ENCODE assay signal across 14 cellular contexts in genomic region chr17:75635610-75636202, GRCh38. TPM values are rescaled to one million over a fixed set of nuclear protein-coding genes. Genes with fewer than 3 reads are reported as not detected.
DNase-seq lines count a peak whose midpoint lies in the region; ATAC-seq and TF ChIP-seq lines count a peak whose summit lies in the region.
"Had no signal": no experiment of that assay in that cellular context is flagged by ENCODE, and none has a peak within 500 bp of the region (broad histone marks: within the 10 kb centered on the region; RNA-seq: fewer than 3 reads in every experiment).

No MANE protein-coding gene starts in this region.

- POLR2A ChIA-PET in RWPE1 (lab: Yijun Ruan, JAX; ENCODE audit: low non-redundant PET): no interaction called here

- no peak for DNase-seq in RWPE1 (ENCODE audit: low spot score)
- peak; percentile 95 to 96 for DNase-seq in erythroblast (lab: John Stamatoyannopoulos, UW)
- peak; percentile 72 for DNase-seq in mucosa of gallbladder (ENCODE audit: low spot score)
- peak; percentile 82 for DNase-seq in upper lobe of right lung
- DNase-seq in ACHN: no peak
- DNase-seq in activated T-cell treated with anti-CD3 and anti-CD28 coated beads, Interleukin-2, amount 50 U/mL, for 72 hours: no peak
- DNase-seq: effector memory CD8-positive, alpha-beta T cell; GM23248; NCI-H446 treated with DMSO at 0.1 percent for 48 hours; stimulated activated CD4-positive, alpha-beta T cell treated with anti-CD3 and anti-CD28 coated beads, Interleukin-4, amount 100 ng/mL, for 24 hours; T1000 had no signal

- no peak overlapping the region for H3K4me3 Mint-ChIP-seq in activated T-cell treated with anti-CD3 and anti-CD28 coated beads, Interleukin-2, amount 50 U/mL, for 72 hours
- H3K4me3 Mint-ChIP-seq: effector memory CD8-positive, alpha-beta T cell; memory B cell; stimulated activated naive CD8-positive, alpha-beta T cell treated with anti-CD3 and anti-CD28 coated beads, Interleukin-15, Interleukin-2, amounts not matched to agents 100 ng/mL and 50 ng/mL, for 24 hours had no signal

- TF ChIP-seq POLR2A in erythroblast (IDR thresholded peaks at IDR 0.05; ENCODE audit: low read length): peak; percentile 98

- H3K9me3 Mint-ChIP-seq in activated T-cell treated with anti-CD3 and anti-CD28 coated beads, Interleukin-2, amount 50 U/mL, for 72 hours: no peaks in the 10 kb centered on the region
- H3K9me3 Mint-ChIP-seq: effector memory CD8-positive, alpha-beta T cell; memory B cell; stimulated activated naive CD8-positive, alpha-beta T cell treated with anti-CD3 and anti-CD28 coated beads, Interleukin-15, Interleukin-2, amounts not matched to agents 100 ng/mL and 50 ng/mL, for 24 hours had no signal

- peaks cover 4% of the 10 kb centered on the region for H3K36me3 ChIP-seq in upper lobe of right lung

- H3K9me3 ChIP-seq in upper lobe of right lung: no peaks in the 10 kb centered on the region

- H3K27me3 Mint-ChIP-seq in activated T-cell treated with anti-CD3 and anti-CD28 coated beads, Interleukin-2, amount 50 U/mL, for 72 hours (ENCODE audit: low read depth): no peaks in the 10 kb centered on the region
- H3K27me3 Mint-ChIP-seq: effector memory CD8-positive, alpha-beta T cell; memory B cell; stimulated activated naive CD8-positive, alpha-beta T cell treated with anti-CD3 and anti-CD28 coated beads, Interleukin-15, Interleukin-2, amounts not matched to agents 100 ng/mL and 50 ng/mL, for 24 hours had no signal

- H3K4me1 ChIP-seq in upper lobe of right lung: peaks cover 29% of the 10 kb centered on the region

- no peaks in the 10 kb centered on the region for H3K36me3 Mint-ChIP-seq in activated T-cell treated with anti-CD3 and anti-CD28 coated beads, Interleukin-2, amount 50 U/mL, for 72 hours (ENCODE audit: insufficient read depth in 2 of 2)

- CTCF ChIA-PET in RWPE1 (lab: Yijun Ruan, JAX): interaction anchor here (0.6 to 3.3 kb wide), 2 partner anchors 16 to 111 kb away, joined by 3 to 54 read pairs; no protein-coding TSS in a partner anchor

- no peak overlapping the region for H3K4me3 ChIP-seq in upper lobe of right lung
- H3K4me3 ChIP-seq: GM23248 had no signal

- ATAC-seq in upper lobe of right lung (peak; percentile 9), HG03469 (IDR thresholded peaks at IDR 0.05; ENCODE audit: unreplicated experiment) (no peak)
- no peak for ATAC-seq in activated T-cell treated with anti-CD3 and anti-CD28 coated beads, Interleukin-2, amount 50 U/mL, for 72 hours (replicated peaks in 1 of 2)
- ATAC-seq: effector memory CD8-positive, alpha-beta T cell had no signal

- TF ChIP-seq CTCF in RWPE1 (conservative IDR thresholded peaks at IDR 0.05; ENCODE audit: low read depth) (no peak), upper lobe of right lung (IDR thresholded peaks at IDR 0.05) (no peak)

- in situ Hi-C loops in ACHN (cut with HindIII; ENCODE audit: low pct_ligation_motif_present, low pct_unique_long_range_greater_than_20kb, low sequenced_read_pairs): no loop called here

- H3K27me3 ChIP-seq in upper lobe of right lung: no peaks in the 10 kb centered on the region

- H3K27ac ChIP-seq in RWPE1 (peak overlapping the region; percentile 70), upper lobe of right lung (peak overlapping the region; percentile 60)
- H3K27ac ChIP-seq: GM23248 had no signal

- intact Hi-C loops in upper lobe of right lung (cut with DNase I): no loop called here

- H3K27ac Mint-ChIP-seq in activated T-cell treated with anti-CD3 and anti-CD28 coated beads, Interleukin-2, amount 50 U/mL, for 72 hours: no peak overlapping the region
- H3K27ac Mint-ChIP-seq: memory B cell; stimulated activated naive CD8-positive, alpha-beta T cell treated with anti-CD3 and anti-CD28 coated beads, Interleukin-15, Interleukin-2, amounts not matched to agents 100 ng/mL and 50 ng/mL, for 24 hours had no signal

- H3K4me1 Mint-ChIP-seq in activated T-cell treated with anti-CD3 and anti-CD28 coated beads, Interleukin-2, amount 50 U/mL, for 72 hours (ENCODE audit: low read depth): peaks cover 6% of the 10 kb centered on the region

RNA-seq across cellular contexts. Expression of gene SMIM5, which starts 2.5 kb away (rescaled TPM):
- 15.5 TPM for total RNA-seq in mucosa of gallbladder
- 0.84 TPM for total RNA-seq in upper lobe of right lung
- 1 to 10 TPM; 1.4 to 2.4 TPM for total RNA-seq in activated T-cell treated with anti-CD3 and anti-CD28 coated beads, Interleukin-2, amount 50 U/mL, for 72 hours
- total RNA-seq: GM23248 had no signal

RNA-seq across cellular contexts. Expression of gene RECQL5, which starts 31.2 kb away (rescaled TPM):
- 110 TPM for total RNA-seq in mucosa of gallbladder
- 43.1 TPM for total RNA-seq in upper lobe of right lung
- 10 to 100 TPM; 50.7 to 58.5 TPM for total RNA-seq in activated T-cell treated with anti-CD3 and anti-CD28 coated beads, Interleukin-2, amount 50 U/mL, for 72 hours

RNA-seq across cellular contexts. Expression of gene SAP30BP, which starts 31.4 kb away (rescaled TPM):
- total RNA-seq in mucosa of gallbladder: 65.4 TPM
- total RNA-seq in upper lobe of right lung: 71.4 TPM
- 100 to 1,000 TPM in 1 of 2 donors, 10 to 100 TPM in 1; 97.0 to 112 TPM for total RNA-seq in activated T-cell treated with anti-CD3 and anti-CD28 coated beads, Interleukin-2, amount 50 U/mL, for 72 hours

RNA-seq across cellular contexts. Expression of gene MYO15B, which starts 48.1 kb away (rescaled TPM):
- 434 TPM for total RNA-seq in mucosa of gallbladder
- 193 TPM for total RNA-seq in upper lobe of right lung
- total RNA-seq in activated T-cell treated with anti-CD3 and anti-CD28 coated beads, Interleukin-2, amount 50 U/mL, for 72 hours: 100 to 1,000 TPM; 102 to 121 TPM

Comparison
In these comparisons a context has a peak if more than half of its experiments do, and no peak if none do; other contexts are left out.
1. DNase-seq: peak in erythroblast (2 of 2), mucosa of gallbladder (single experiment) and upper lobe of right lung (single experiment); none in RWPE1 (single experiment), ACHN (single experiment) and activated T-cell treated with anti-CD3 and anti-CD28 coated beads, Interleukin-2, amount 50 U/mL, for 72 hours (0 of 2).